31 cellular contexts compared by ENCODE assay signal in the genomic region with DNA sequence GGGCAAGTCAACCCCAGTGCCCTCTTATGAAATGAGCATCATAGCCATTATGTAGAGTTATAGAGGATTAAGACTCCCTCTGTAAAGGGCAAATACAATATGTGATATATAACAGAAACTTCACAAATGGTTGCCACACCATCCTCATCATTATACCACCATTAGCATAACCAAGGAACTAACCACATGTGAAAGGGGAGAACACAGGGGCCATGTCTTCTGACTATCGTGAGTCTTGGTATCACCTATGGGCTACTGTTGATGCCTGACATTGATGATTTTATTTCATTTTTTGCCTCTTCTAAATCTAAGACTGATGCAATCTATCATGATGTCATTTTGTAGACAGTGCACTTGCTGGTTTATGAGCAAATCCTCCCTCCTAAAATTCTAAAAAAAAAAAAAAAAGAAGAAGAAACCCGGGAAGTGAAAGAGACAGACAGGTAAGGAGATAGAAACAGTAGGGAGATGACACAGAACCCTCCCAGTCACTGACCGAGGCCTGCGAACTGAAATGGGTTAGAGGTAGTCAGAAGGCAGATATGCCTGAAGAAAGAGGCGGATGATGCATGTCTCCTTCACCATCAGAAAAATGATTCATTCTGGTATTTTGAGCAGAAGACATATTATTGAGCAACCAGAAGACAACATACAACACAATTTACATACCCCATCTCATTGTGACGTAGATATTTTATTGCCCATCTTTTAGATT.
DNase-seq lines count a peak whose midpoint lies in the region; ATAC-seq, FAIRE-seq and TF ChIP-seq lines count a peak whose summit lies in the region.
"Had no signal": no experiment of that assay in that cellular context is flagged by ENCODE, and none has a peak within 500 bp of the region (broad histone marks: within the 10 kb centered on the region; RNA-seq: fewer than 3 reads in every experiment).

No MANE protein-coding gene starts in this region.

- no peak for DNase-seq in activated CD8-positive, alpha-beta memory T cell treated with anti-CD3 and anti-CD28 coated beads, Interleukin-2, amount 10 ng/mL, durations not matched to agents 7 days and 5 days
- no peak for DNase-seq in activated CD8-positive, alpha-beta memory T cell treated with anti-CD3 and anti-CD28 coated beads, Interleukin-2, amount 50 U/mL, for 48 hours
- DNase-seq in GM18507 (ENCODE audit: extremely low spot score, insufficient read length, low read depth) (no peak), bronchial epithelial cell (ENCODE audit: low read depth) (peak; percentile 32), HuH-7 (ENCODE audit: low spot score) (no peak), head of caudate nucleus (no peak)
- DNase-seq in activated CD4-positive, alpha-beta T cell treated with anti-CD3 and anti-CD28 coated beads, Interleukin-2, amount 50 U/mL, for 48 hours: peak; percentile 15 to 26
- DNase-seq: activated gamma-delta T cell treated with Interleukin-2 at 50 U/mL for 16 hours; amniotic stem cell; CD4-positive, alpha-beta memory T cell; cerebellar nuclear complex; DND-41; glutamatergic neuron; Karpas-422; NCI-H1436 treated with DMSO at 0.1 percent for 48 hours; NCI-H226; NCI-H526 treated with DMSO at 0.1 percent for 48 hours; retina; SK-N-SH; T-helper 17 cell; transverse colon had no signal

- no peaks in the 10 kb centered on the region for H3K27me3 ChIP-seq in bronchial epithelial cell (ENCODE audit: control insufficient read depth, insufficient read depth, low read length)
- H3K27me3 ChIP-seq: transverse colon had no signal

- no peak for TF ChIP-seq CTCF in bronchial epithelial cell (IDR thresholded peaks at IDR 0.05; ENCODE audit: insufficient read depth, low read length, severe bottlenecking)

- no peaks in the 10 kb centered on the region for H3K36me3 ChIP-seq in bronchial epithelial cell (ENCODE audit: control insufficient read depth, insufficient read depth, low read length)
- H3K36me3 ChIP-seq: transverse colon had no signal

- FAIRE-seq in GM18507 (lab: Jason Lieb, UNC) (peak; percentile 41), bronchial epithelial cell (lab: Jason Lieb, UNC) (no peak)
- FAIRE-seq: D721Med had no signal

- peaks cover 27% of the 10 kb centered on the region for H3K27me3 Mint-ChIP-seq in activated CD8-positive, alpha-beta memory T cell treated with anti-CD3 and anti-CD28 coated beads, Interleukin-2, amount 10 ng/mL, durations not matched to agents 7 days and 5 days
- H3K27me3 Mint-ChIP-seq: brain had no signal

- no peak overlapping the region for H3K4me3 ChIP-seq in bronchial epithelial cell (ENCODE audit: low read depth, low read length)
- H3K4me3 ChIP-seq: GM23338, skin epidermis, transverse colon had no signal

- H3K36me3 Mint-ChIP-seq in activated CD8-positive, alpha-beta memory T cell treated with anti-CD3 and anti-CD28 coated beads, Interleukin-2, amount 10 ng/mL, durations not matched to agents 7 days and 5 days: peaks cover 8% of the 10 kb centered on the region
- H3K36me3 Mint-ChIP-seq: brain; CD4-positive, alpha-beta memory T cell; memory B cell had no signal

- H3K4me1 Mint-ChIP-seq in activated CD8-positive, alpha-beta memory T cell treated with anti-CD3 and anti-CD28 coated beads, Interleukin-2, amount 10 ng/mL, durations not matched to agents 7 days and 5 days: peaks cover 35% of the 10 kb centered on the region
- H3K4me1 Mint-ChIP-seq: B cell; CD4-positive, alpha-beta memory T cell; memory B cell; T-helper 17 cell had no signal

- intact Hi-C loops in head of caudate nucleus (cut with DNase I): no loop called here

- peak; percentile 50 for ATAC-seq in activated CD8-positive, alpha-beta memory T cell treated with anti-CD3 and anti-CD28 coated beads, Interleukin-2, amount 10 ng/mL, durations not matched to agents 7 days and 5 days
- ATAC-seq in GM21737 (IDR thresholded peaks at IDR 0.05; ENCODE audit: unreplicated experiment): no peak
- ATAC-seq: esophagus mucosa, GM23338, left lobe of liver, Right ventricle myocardium inferior, T-helper 17 cell had no signal

- CTCF ChIA-PET in activated CD8-positive, alpha-beta memory T cell treated with anti-CD3 and anti-CD28 coated beads, Interleukin-2, amount 10 ng/mL, durations not matched to agents 7 days and 5 days (lab: Charles Lee): interaction anchor here (0.9 to 1.2 kb wide), 2 partner anchors 10 to 481 kb away, joined by 3 to 4 read pairs; no protein-coding TSS in a partner anchor

- no peaks in the 10 kb centered on the region for H3K9me3 Mint-ChIP-seq in activated CD8-positive, alpha-beta memory T cell treated with anti-CD3 and anti-CD28 coated beads, Interleukin-2, amount 10 ng/mL, durations not matched to agents 7 days and 5 days (ENCODE audit: low read depth)
- H3K9me3 Mint-ChIP-seq: GM23338, memory B cell had no signal

- no peak overlapping the region for H3K4me3 Mint-ChIP-seq in activated CD8-positive, alpha-beta memory T cell treated with anti-CD3 and anti-CD28 coated beads, Interleukin-2, amount 10 ng/mL, durations not matched to agents 7 days and 5 days
- H3K4me3 Mint-ChIP-seq: B cell; brain; CD4-positive, alpha-beta memory T cell; GM23338; memory B cell; T-helper 17 cell had no signal

- peak overlapping the region; percentile 71 for H3K27ac Mint-ChIP-seq in activated CD8-positive, alpha-beta memory T cell treated with anti-CD3 and anti-CD28 coated beads, Interleukin-2, amount 10 ng/mL, durations not matched to agents 7 days and 5 days
- H3K27ac Mint-ChIP-seq: B cell, brain, GM23338, memory B cell, T-helper 17 cell had no signal

Comparison
In these comparisons a context has a peak if more than half of its experiments do, and no peak if none do; other contexts are left out.
1. DNase-seq: peak in activated CD4-positive, alpha-beta T cell treated with anti-CD3 and anti-CD28 coated beads, Interleukin-2, amount 50 U/mL, for 48 hours (2 of 2) and bronchial epithelial cell (single experiment); none in activated CD8-positive, alpha-beta memory T cell treated with anti-CD3 and anti-CD28 coated beads, Interleukin-2, amount 10 ng/mL, durations not matched to agents 7 days and 5 days (single experiment), activated CD8-positive, alpha-beta memory T cell treated with anti-CD3 and anti-CD28 coated beads, Interleukin-2, amount 50 U/mL, for 48 hours (single experiment), GM18507 (single experiment), HuH-7 (single experiment) and head of caudate nucleus (0 of 42).